Comparison of ENCODE assay signal across 19 cellular contexts in the genomic region with DNA sequence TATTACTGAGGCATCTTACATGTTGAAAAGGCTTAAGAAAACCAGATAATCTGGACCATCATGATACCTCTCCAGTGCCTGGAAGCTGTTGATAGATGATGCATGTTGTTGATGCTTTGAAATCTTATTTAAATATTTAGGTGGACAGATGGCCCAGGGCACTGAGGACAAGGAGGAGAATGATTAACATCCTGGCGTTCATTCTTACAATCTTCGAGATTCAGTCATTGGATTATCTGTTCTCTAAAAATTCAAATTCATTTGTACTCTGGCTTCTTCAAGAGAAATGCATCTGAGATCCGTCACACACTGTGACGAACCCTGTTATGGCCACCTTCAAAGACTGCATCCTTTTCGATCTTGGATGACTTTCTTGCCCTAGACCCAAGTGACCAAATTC.
"Had no signal": no experiment of that assay in that cellular context is flagged by ENCODE, and none has a peak within 500 bp of the region (broad histone marks: within the 10 kb centered on the region; RNA-seq: fewer than 3 reads in every experiment).

No MANE protein-coding gene starts in this region.

- ATAC-seq: natural killer cell, psoas muscle, right lobe of liver had no signal

- H3K4me1 Mint-ChIP-seq: mesothelial cell of epicardium, naive B cell, natural killer cell, nephron progenitor cell, neural progenitor cell had no signal

- H3K36me3 Mint-ChIP-seq: mesothelial cell of epicardium, naive B cell, natural killer cell, neural progenitor cell, type B pancreatic cell had no signal

- H3K27me3 Mint-ChIP-seq: type B pancreatic cell had no signal

- DNase-seq: islet precursor cell; left ventricle myocardium inferior; mesendoderm; naive B cell; natural killer cell; nephron progenitor cell; occipital lobe; psoas muscle; right lobe of liver; stimulated activated CD4-positive, alpha-beta T cell treated with anti-CD3 and anti-CD28 coated beads, Interleukin-1b, Interleukin-23, amount 100 ng/mL, for 48 hours; stimulated activated CD4-positive, alpha-beta T cell treated with anti-CD3 and anti-CD28 coated beads, Interleukin-2, amount 100 ng/mL, for 48 hours; stimulated activated CD4-positive, alpha-beta T cell treated with anti-CD3 and anti-CD28 coated beads, Interleukin-4, amount 100 ng/mL, for 4 hours; stimulated activated naive CD4-positive, alpha-beta T cell; tibial artery; uterus had no signal

- H3K9me3 Mint-ChIP-seq: neural progenitor cell; stimulated activated naive CD8-positive, alpha-beta T cell treated with anti-CD3 and anti-CD28 coated beads, Interleukin-15, Interleukin-2, amounts not matched to agents 100 ng/mL and 50 ng/mL, for 24 hours; type B pancreatic cell had no signal

- H3K4me3 Mint-ChIP-seq: mesothelial cell of epicardium; naive B cell; natural killer cell; nephron progenitor cell; neural progenitor cell; stimulated activated naive CD8-positive, alpha-beta T cell treated with anti-CD3 and anti-CD28 coated beads, Interleukin-15, Interleukin-2, amounts not matched to agents 100 ng/mL and 50 ng/mL, for 24 hours; type B pancreatic cell had no signal

- H3K27ac Mint-ChIP-seq: mesothelial cell of epicardium; naive B cell; natural killer cell; nephron progenitor cell; neural progenitor cell; stimulated activated naive CD8-positive, alpha-beta T cell treated with anti-CD3 and anti-CD28 coated beads, Interleukin-15, Interleukin-2, amounts not matched to agents 100 ng/mL and 50 ng/mL, for 24 hours; type B pancreatic cell had no signal
